In genomic region chr6:161393839-161394364, GRCh38 we compare ENCODE assay signal across 8 cellular contexts.
DNase-seq lines count a peak whose midpoint lies in the region; ATAC-seq, FAIRE-seq and TF ChIP-seq lines count a peak whose summit lies in the region.

No MANE protein-coding gene starts in this region.

- TF ChIP-seq CTCF in foreskin keratinocyte (conservative IDR thresholded peaks at IDR 0.05) (peak; percentile 96), ovary (IDR thresholded peaks at IDR 0.05) (peak; percentile 26 to 59 (median 56))

- peaks cover 7% of the 10 kb centered on the region; the same call in 1 of the 2 replicates for H3K4me1 ChIP-seq in HUES6 (ENCODE audit: control insufficient read depth, insufficient read depth, low read length)
- no peaks in the 10 kb centered on the region for H3K4me1 ChIP-seq in foreskin keratinocyte
- no peaks in the 10 kb centered on the region for H3K4me1 ChIP-seq in ovary (ENCODE audit: insufficient read depth)

- H3K36me3 Mint-ChIP-seq in activated T-helper 1 cell treated with anti-CD3 and anti-CD28 coated beads, Interleukin-12 subunit alpha, Interleukin-12 subunit beta, Interleukin-2, Interleukin-4 antibody, amounts not matched to agents 30 ng/mL and 10 ng/mL and 1 ng/mL, durations not matched to agents 14 hours and 24 hours and 36 hours (ENCODE audit: low read depth) = no peaks in the 10 kb centered on the region

- H3K4me1 Mint-ChIP-seq in activated T-helper 1 cell treated with anti-CD3 and anti-CD28 coated beads, Interleukin-12 subunit alpha, Interleukin-12 subunit beta, Interleukin-2, Interleukin-4 antibody, amounts not matched to agents 30 ng/mL and 10 ng/mL and 1 ng/mL, durations not matched to agents 14 hours and 24 hours and 36 hours (ENCODE audit: low read depth) = no peaks in the 10 kb centered on the region

- peak; percentile 3 for FAIRE-seq in G401.6 (lab: Jason Lieb, UNC)

- no peaks in the 10 kb centered on the region for H3K9me3 Mint-ChIP-seq in activated T-helper 1 cell treated with anti-CD3 and anti-CD28 coated beads, Interleukin-12 subunit alpha, Interleukin-12 subunit beta, Interleukin-2, Interleukin-4 antibody, amounts not matched to agents 30 ng/mL and 10 ng/mL and 1 ng/mL, durations not matched to agents 14 hours and 24 hours and 36 hours

- H3K4me3 Mint-ChIP-seq in activated T-helper 1 cell treated with anti-CD3 and anti-CD28 coated beads, Interleukin-12 subunit alpha, Interleukin-12 subunit beta, Interleukin-2, Interleukin-4 antibody, amounts not matched to agents 30 ng/mL and 10 ng/mL and 1 ng/mL, durations not matched to agents 14 hours and 24 hours and 36 hours = no peak overlapping the region

- 6 to 8% (median 7%) methylated on average over 7 of the region's 7 CpGs for WGBS in ovary, 3 donors

- TF ChIP-seq EP300 in ovary (IDR thresholded peaks at IDR 0.05) = no peak

- H3K27me3 ChIP-seq in HUES6 (ENCODE audit: control insufficient read depth, insufficient read depth, low read length) = no peaks in the 10 kb centered on the region
- no peaks in the 10 kb centered on the region for H3K27me3 ChIP-seq in foreskin keratinocyte
- no peaks in the 10 kb centered on the region for H3K27me3 ChIP-seq in ovary

- H3K9ac ChIP-seq in HUES6 (ENCODE audit: low read length) = no peak overlapping the region

- no peak overlapping the region for H3K27ac Mint-ChIP-seq in activated T-helper 1 cell treated with anti-CD3 and anti-CD28 coated beads, Interleukin-12 subunit alpha, Interleukin-12 subunit beta, Interleukin-2, Interleukin-4 antibody, amounts not matched to agents 30 ng/mL and 10 ng/mL and 1 ng/mL, durations not matched to agents 14 hours and 24 hours and 36 hours

- DNase-seq in NOMO-1 treated with DMSO at 0.1 percent for 48 hours (lab: John Stamatoyannopoulos, UW; ENCODE audit: unreplicated experiment) = peak; percentile 84
- peak; percentile 57 for DNase-seq in activated T-helper 1 cell treated with anti-CD3 and anti-CD28 coated beads, Interleukin-12 subunit alpha, Interleukin-12 subunit beta, Interleukin-2, Interleukin-4 antibody, amounts not matched to agents 30 ng/mL and 10 ng/mL and 1 ng/mL, durations not matched to agents 14 hours and 24 hours and 36 hours (ENCODE audit: low spot score)
- peak in 1 of 2 donors; percentile 83 for DNase-seq in foreskin keratinocyte
- peak in 2 of 5 donors; percentile 37 to 44 for DNase-seq in ovary
- no peak for DNase-seq in effector CD8-positive, alpha-beta T cell (lab: John Stamatoyannopoulos, UW)

- H3K9me3 ChIP-seq in HUES6 (ENCODE audit: control insufficient read depth, insufficient read depth, low read depth, low read length) = 0 out of 2 replicates have a peak, but pooled peaks cover 3% of the 10 kb centered on the region
- H3K9me3 ChIP-seq in ovary = no peaks in the 10 kb centered on the region

- H3K4me3 ChIP-seq in HUES6 (ENCODE audit: low read depth, low read length) (0 out of 2 replicates have a peak overlapping the region, but pooled peaks have one; percentile 30), ovary (no peak overlapping the region)

- H3K27me3 Mint-ChIP-seq in activated T-helper 1 cell treated with anti-CD3 and anti-CD28 coated beads, Interleukin-12 subunit alpha, Interleukin-12 subunit beta, Interleukin-2, Interleukin-4 antibody, amounts not matched to agents 30 ng/mL and 10 ng/mL and 1 ng/mL, durations not matched to agents 14 hours and 24 hours and 36 hours (ENCODE audit: insufficient read depth) = peaks cover 29% of the 10 kb centered on the region

- no peak for TF ChIP-seq POLR2A in ovary (IDR thresholded peaks at IDR 0.05)

- ATAC-seq in GM21619 (IDR thresholded peaks at IDR 0.05; ENCODE audit: unreplicated experiment) = peak; percentile 100
- peak; percentile 99 for ATAC-seq in foreskin keratinocyte

- intact Hi-C loops in activated T-helper 1 cell treated with anti-CD3 and anti-CD28 coated beads, Interleukin-12 subunit alpha, Interleukin-12 subunit beta, Interleukin-2, Interleukin-4 antibody, amounts not matched to agents 30 ng/mL and 10 ng/mL and 1 ng/mL, durations not matched to agents 14 hours and 24 hours and 36 hours (cut with micrococcal nuclease) = loop anchor here (1.0 to 5.0 kb wide), 6 partner anchors 25 to 1334 kb away; partner anchors contain the start of gene MAP3K4
- intact Hi-C loops in ovary (cut with DNase I) = no loop called here

- no peak overlapping the region for H3K27ac ChIP-seq in HUES6 (ENCODE audit: low read depth, low read length)
- H3K27ac ChIP-seq in foreskin keratinocyte = no peak overlapping the region
- no peak overlapping the region for H3K27ac ChIP-seq in ovary

- H3K36me3 ChIP-seq in HUES6 (ENCODE audit: control insufficient read depth, insufficient read depth, low read length) (no peaks in the 10 kb centered on the region), ovary (no peaks in the 10 kb centered on the region)
